ENCODE assay signal across 8 cellular contexts in the genomic region with DNA sequence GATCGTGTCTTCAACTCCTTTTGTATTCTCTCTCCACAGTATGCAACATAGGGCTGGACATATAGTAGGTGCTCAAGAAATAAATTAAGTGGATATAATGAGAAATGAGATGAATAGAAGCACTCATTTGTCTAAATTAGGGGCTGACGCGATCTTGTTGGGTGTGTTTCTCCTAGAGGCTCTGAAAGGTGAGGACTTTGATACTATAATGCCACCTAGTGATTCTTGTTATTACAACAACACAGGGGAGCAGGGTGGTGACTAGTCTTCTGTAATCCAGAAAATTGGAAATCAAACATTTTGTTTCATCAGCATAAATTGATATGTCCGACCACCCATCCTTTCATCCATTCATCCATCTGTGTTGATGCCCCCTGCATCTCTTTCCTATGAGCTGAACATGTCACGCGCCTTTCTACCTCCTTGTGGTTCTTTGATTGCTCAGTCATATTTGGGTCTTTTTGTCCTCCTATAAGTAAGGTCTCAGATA. TPM values are rescaled to one million over a fixed set of nuclear protein-coding genes. Genes with fewer than 3 reads are reported as not detected.
DNase-seq lines count a peak whose midpoint lies in the region; ATAC-seq and TF ChIP-seq lines count a peak whose summit lies in the region.

No MANE protein-coding gene starts in this region.

- TF ChIP-seq CTCF in Loucy (conservative IDR thresholded peaks at IDR 0.05; ENCODE audit: low read length) (peak; percentile 81), fibroblast of mammary gland (conservative IDR thresholded peaks at IDR 0.05; ENCODE audit: control insufficient read depth, insufficient read depth, low read depth, low read length) (peak; percentile 66), omental fat pad (IDR thresholded peaks at IDR 0.05) (peak in 1 of 3 donors; percentile 68)

- no peak overlapping the region for H3K4me3 ChIP-seq in Loucy (ENCODE audit: low read length, poor library complexity, severe bottlenecking)
- H3K4me3 ChIP-seq in fibroblast of mammary gland (ENCODE audit: control insufficient read depth, low read depth, low read length) = no peak overlapping the region

- no peak overlapping the region for H3K4me3 Mint-ChIP-seq in activated naive CD8-positive, alpha-beta T cell treated with anti-CD3 and anti-CD28 coated beads, Interleukin-2, amount 10 ng/mL, durations not matched to agents 7 days and 5 days
- no peak overlapping the region for H3K4me3 Mint-ChIP-seq in activated naive CD8-positive, alpha-beta T cell treated with anti-CD3 and anti-CD28 coated beads for 36 hours

- no peak overlapping the region for H2AFZ ChIP-seq in Loucy (ENCODE audit: low read length)

- H3K36me3 ChIP-seq in Loucy (ENCODE audit: insufficient read depth, low read length) = no peaks in the 10 kb centered on the region

- H3K9me3 Mint-ChIP-seq in activated naive CD8-positive, alpha-beta T cell treated with anti-CD3 and anti-CD28 coated beads, Interleukin-2, amount 10 ng/mL, durations not matched to agents 7 days and 5 days = peaks cover 6% of the 10 kb centered on the region
- peaks cover 1% of the 10 kb centered on the region for H3K9me3 Mint-ChIP-seq in activated naive CD8-positive, alpha-beta T cell treated with anti-CD3 and anti-CD28 coated beads for 36 hours

- H3K4me1 Mint-ChIP-seq in activated naive CD8-positive, alpha-beta T cell treated with anti-CD3 and anti-CD28 coated beads, Interleukin-2, amount 10 ng/mL, durations not matched to agents 7 days and 5 days = peaks cover 26% of the 10 kb centered on the region
- H3K4me1 Mint-ChIP-seq in activated naive CD8-positive, alpha-beta T cell treated with anti-CD3 and anti-CD28 coated beads for 36 hours = peaks cover 25% of the 10 kb centered on the region

- H3K9me2 ChIP-seq in Loucy (replicated peaks; ENCODE audit: low read depth, low read length) = no peaks in the 10 kb centered on the region

- no peaks in the 10 kb centered on the region for H4K20me1 ChIP-seq in Loucy (ENCODE audit: insufficient read depth, low read length, poor library complexity, severe bottlenecking)

- no peaks in the 10 kb centered on the region for H3K27me3 ChIP-seq in Loucy (ENCODE audit: insufficient read depth, low read length, poor library complexity, severe bottlenecking)

- no peaks in the 10 kb centered on the region for H3K79me2 ChIP-seq in Loucy (ENCODE audit: insufficient read depth, low read length)

- no peak overlapping the region for H3K9ac ChIP-seq in Loucy (ENCODE audit: low read depth, low read length, poor library complexity, severe bottlenecking)

- H3K4me2 ChIP-seq in Loucy (ENCODE audit: low read depth, low read length, poor library complexity, severe bottlenecking) = no peak overlapping the region

- H3F3A ChIP-seq in Loucy (ENCODE audit: low read depth) = no peaks in the 10 kb centered on the region

- POLR2A ChIA-PET in activated naive CD8-positive, alpha-beta T cell treated with anti-CD3 and anti-CD28 coated beads, Interleukin-2, amount 10 ng/mL, durations not matched to agents 7 days and 5 days (lab: Charles Lee) = interaction anchor here (0.6 to 4.8 kb wide), 6 partner anchors 12 to 59 kb away, joined by 3 to 33 read pairs (median 8); a partner anchor contains a TSS

- peaks cover 24% of the 10 kb centered on the region for H3K4me1 ChIP-seq in Loucy (ENCODE audit: insufficient read depth, low read length, poor library complexity, severe bottlenecking)

- DNase-seq in activated naive CD8-positive, alpha-beta T cell treated with anti-CD3 and anti-CD28 coated beads, Interleukin-2, amount 10 ng/mL, durations not matched to agents 7 days and 5 days = no peak
- DNase-seq in activated naive CD8-positive, alpha-beta T cell treated with anti-CD3 and anti-CD28 coated beads for 36 hours = no peak
- DNase-seq in HCEC 1CT = peak; percentile 79
- peak; percentile 56 for DNase-seq in SKM-1 treated with dmso at 0.1 percent for 144 hours (lab: John Stamatoyannopoulos, UW; ENCODE audit: unreplicated experiment)
- peak; percentile 84 for DNase-seq in fibroblast of mammary gland (ENCODE audit: low read depth)
- no peak for DNase-seq in omental fat pad (ENCODE audit: low spot score)
- DNase-seq in stimulated activated CD4-positive, alpha-beta T cell treated with anti-CD3 and anti-CD28 coated beads, Interleukin-1b, Interleukin-23, amount 100 ng/mL, for 48 hours = no peak

- peak; percentile 41 for ATAC-seq in activated naive CD8-positive, alpha-beta T cell treated with anti-CD3 and anti-CD28 coated beads, Interleukin-2, amount 10 ng/mL, durations not matched to agents 7 days and 5 days (ENCODE audit: low read depth)
- peak; percentile 54 for ATAC-seq in omental fat pad (ENCODE audit: low FRiP score)

- peaks cover 6% of the 10 kb centered on the region for H3K36me3 Mint-ChIP-seq in activated naive CD8-positive, alpha-beta T cell treated with anti-CD3 and anti-CD28 coated beads, Interleukin-2, amount 10 ng/mL, durations not matched to agents 7 days and 5 days
- H3K36me3 Mint-ChIP-seq in activated naive CD8-positive, alpha-beta T cell treated with anti-CD3 and anti-CD28 coated beads for 36 hours = no peaks in the 10 kb centered on the region

- H3K27me3 Mint-ChIP-seq in activated naive CD8-positive, alpha-beta T cell treated with anti-CD3 and anti-CD28 coated beads, Interleukin-2, amount 10 ng/mL, durations not matched to agents 7 days and 5 days = no peaks in the 10 kb centered on the region
- no peaks in the 10 kb centered on the region for H3K27me3 Mint-ChIP-seq in activated naive CD8-positive, alpha-beta T cell treated with anti-CD3 and anti-CD28 coated beads for 36 hours

- H3K9me3 ChIP-seq in Loucy (ENCODE audit: insufficient read depth, low read depth, low read length) = no peaks in the 10 kb centered on the region

- no peak overlapping the region for H3K27ac Mint-ChIP-seq in activated naive CD8-positive, alpha-beta T cell treated with anti-CD3 and anti-CD28 coated beads, Interleukin-2, amount 10 ng/mL, durations not matched to agents 7 days and 5 days
- H3K27ac Mint-ChIP-seq in activated naive CD8-positive, alpha-beta T cell treated with anti-CD3 and anti-CD28 coated beads for 36 hours = no peak overlapping the region

RNA-seq across cellular contexts. Expression of a gene that starts 3.4 kb away (rescaled TPM):
- under 1 TPM; 0.28 to 0.34 TPM for total RNA-seq in activated naive CD8-positive, alpha-beta T cell treated with anti-CD3 and anti-CD28 coated beads, Interleukin-2, amount 10 ng/mL, durations not matched to agents 7 days and 5 days
- under 1 TPM; 0.34 to 0.41 TPM for total RNA-seq in activated naive CD8-positive, alpha-beta T cell treated with anti-CD3 and anti-CD28 coated beads for 36 hours
- total RNA-seq in omental fat pad = under 1 TPM; 0.19 to 0.95 (median 0.33) TPM

RNA-seq across cellular contexts. Expression of a gene that starts 11.9 kb away (rescaled TPM):
- total RNA-seq in activated naive CD8-positive, alpha-beta T cell treated with anti-CD3 and anti-CD28 coated beads, Interleukin-2, amount 10 ng/mL, durations not matched to agents 7 days and 5 days = 10 to 100 TPM; 24.7 to 25.4 TPM
- total RNA-seq in activated naive CD8-positive, alpha-beta T cell treated with anti-CD3 and anti-CD28 coated beads for 36 hours = 10 to 100 TPM; 18.8 to 19.4 TPM
- 10 to 100 TPM; 23.4 to 66.2 (median 49.9) TPM for total RNA-seq in omental fat pad

Comparison
In these comparisons a context has a peak if more than half of its experiments do, and no peak if none do; other contexts are left out.
1. DNase-seq: peak in HCEC 1CT (single experiment), SKM-1 treated with dmso at 0.1 percent for 144 hours (single experiment) and fibroblast of mammary gland (single experiment); none in activated naive CD8-positive, alpha-beta T cell treated with anti-CD3 and anti-CD28 coated beads, Interleukin-2, amount 10 ng/mL, durations not matched to agents 7 days and 5 days (single experiment), activated naive CD8-positive, alpha-beta T cell treated with anti-CD3 and anti-CD28 coated beads for 36 hours (single experiment), omental fat pad (single experiment) and stimulated activated CD4-positive, alpha-beta T cell treated with anti-CD3 and anti-CD28 coated beads, Interleukin-1b, Interleukin-23, amount 100 ng/mL, for 48 hours (single experiment).